In the genomic region with DNA sequence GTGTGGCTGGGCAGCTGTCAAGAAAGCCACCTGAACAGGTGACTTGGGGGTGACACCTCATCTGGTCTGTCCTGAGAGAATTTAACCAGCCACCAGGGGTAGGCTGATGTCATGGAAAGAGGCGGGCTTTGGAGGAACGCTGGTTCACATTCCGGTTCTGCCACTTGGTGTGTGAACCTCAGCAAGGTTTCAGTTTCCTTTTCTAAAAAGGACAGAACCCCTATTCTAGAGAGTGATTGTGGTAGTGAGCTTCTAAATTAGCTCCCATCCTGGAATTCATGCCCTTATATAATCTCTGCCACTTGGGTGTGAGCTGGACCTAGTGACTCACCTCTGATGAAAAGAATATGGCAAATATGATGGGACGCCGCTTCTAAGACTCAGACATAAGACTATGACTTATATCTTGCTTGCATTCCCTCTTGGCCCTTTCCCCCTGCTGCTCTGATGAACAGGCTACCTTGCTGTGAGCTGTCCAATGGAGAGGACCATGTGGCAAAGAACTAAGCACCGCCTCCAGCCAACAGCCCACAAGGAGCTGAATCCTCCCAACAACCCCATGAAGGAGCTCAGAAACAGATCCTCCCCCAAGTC, we compare ENCODE assay signal across 9 cellular contexts.
DNase-seq lines count a peak whose midpoint lies in the region; ATAC-seq and TF ChIP-seq lines count a peak whose summit lies in the region.
"Had no signal": no experiment of that assay in that cellular context is flagged by ENCODE, and none has a peak within 500 bp of the region (broad histone marks: within the 10 kb centered on the region; RNA-seq: fewer than 3 reads in every experiment).

No MANE protein-coding gene starts in this region.

- peaks cover 14% of the 10 kb centered on the region for H3K4me1 Mint-ChIP-seq in activated CD4-positive, alpha-beta memory T cell treated with anti-CD3 and anti-CD28 coated beads for 36 hours (ENCODE audit: low read depth)

- POLR2A ChIA-PET in activated CD4-positive, alpha-beta memory T cell treated with anti-CD3 and anti-CD28 coated beads for 36 hours (lab: Charles Lee): interaction anchor here (0.6 to 0.8 kb wide), 2 partner anchors 19 to 31 kb away, joined by 4 to 5 read pairs; no protein-coding TSS in a partner anchor

- DNase-seq in DMS53 (lab: John Stamatoyannopoulos, UW) (peak; percentile 16), DMS53 treated with DMSO at 0.1 percent for 48 hours (lab: John Stamatoyannopoulos, UW; ENCODE audit: unreplicated experiment) (no peak), lower lobe of right lung (peak; percentile 59), NCI-H1092 treated with DMSO at 0.1 percent for 48 hours (lab: John Stamatoyannopoulos, UW) (no peak), tibial artery (no peak), caudate nucleus (lab: John Stamatoyannopoulos, UW) (no peak)
- DNase-seq in activated CD4-positive, alpha-beta memory T cell treated with anti-CD3 and anti-CD28 coated beads for 36 hours: peak; percentile 81

- peaks cover 15% of the 10 kb centered on the region for H3K27me3 Mint-ChIP-seq in activated CD4-positive, alpha-beta memory T cell treated with anti-CD3 and anti-CD28 coated beads for 36 hours

- TF ChIP-seq CTCF in lower lobe of right lung (IDR thresholded peaks at IDR 0.05) (no peak), tibial artery (IDR thresholded peaks at IDR 0.05) (no peak)

- H3K9me3 ChIP-seq in lower lobe of right lung (no peaks in the 10 kb centered on the region), tibial artery (no peaks in the 10 kb centered on the region)

- H3K9me3 Mint-ChIP-seq in activated CD4-positive, alpha-beta memory T cell treated with anti-CD3 and anti-CD28 coated beads for 36 hours: no peaks in the 10 kb centered on the region

- H3K4me3 Mint-ChIP-seq in activated CD4-positive, alpha-beta memory T cell treated with anti-CD3 and anti-CD28 coated beads for 36 hours: no peak overlapping the region

- H3K27me3 ChIP-seq in lower lobe of right lung (ENCODE audit: low read depth): peaks cover 5% of the 10 kb centered on the region
- peaks cover 0 to 32% of the 10 kb centered on the region in 2 donors for H3K27me3 ChIP-seq in tibial artery

- H3K4me1 ChIP-seq in lower lobe of right lung (peaks cover 9% of the 10 kb centered on the region), tibial artery (no peaks in the 10 kb centered on the region)

- H3K4me3 ChIP-seq in lower lobe of right lung (no peak overlapping the region), tibial artery (no peak overlapping the region)

- H3K36me3 ChIP-seq in lower lobe of right lung (no peaks in the 10 kb centered on the region), tibial artery (no peaks in the 10 kb centered on the region)

- no peaks in the 10 kb centered on the region for H3K36me3 Mint-ChIP-seq in activated CD4-positive, alpha-beta memory T cell treated with anti-CD3 and anti-CD28 coated beads for 36 hours

- CTCF ChIA-PET in activated CD4-positive, alpha-beta memory T cell treated with anti-CD3 and anti-CD28 coated beads for 36 hours (lab: Charles Lee): interaction anchor here (0.6 kb wide), 1 partner anchor 38 kb away, joined by 3 read pairs; no protein-coding TSS in a partner anchor

- H3K27ac Mint-ChIP-seq in activated CD4-positive, alpha-beta memory T cell treated with anti-CD3 and anti-CD28 coated beads for 36 hours: no peak overlapping the region

- ATAC-seq in HG03108 (IDR thresholded peaks at IDR 0.05; ENCODE audit: unreplicated experiment): peak; percentile 88
- peak; percentile 90 to 94 for ATAC-seq in lower lobe of right lung

- intact Hi-C loops in activated CD4-positive, alpha-beta memory T cell treated with anti-CD3 and anti-CD28 coated beads for 36 hours (cut with micrococcal nuclease): no loop called here
- intact Hi-C loops in lower lobe of right lung (cut with DNase I) (no loop called here), tibial artery (cut with DNase I; ENCODE audit: low total_unique reads) (no loop called here)

- H3K27ac ChIP-seq in lower lobe of right lung (no peak overlapping the region), tibial artery (no peak overlapping the region), caudate nucleus (ENCODE audit: low read depth, low read length) (no peak overlapping the region)
- H3K27ac ChIP-seq: 22Rv1 had no signal

Comparison
In these comparisons a context has a peak if more than half of its experiments do, and no peak if none do; other contexts are left out.
1. DNase-seq: peak in DMS53 (single experiment), activated CD4-positive, alpha-beta memory T cell treated with anti-CD3 and anti-CD28 coated beads for 36 hours (single experiment) and lower lobe of right lung (single experiment); none in DMS53 treated with DMSO at 0.1 percent for 48 hours (single experiment), NCI-H1092 treated with DMSO at 0.1 percent for 48 hours (single experiment), tibial artery (0 of 2) and caudate nucleus (0 of 61).